14 cellular contexts compared by ENCODE assay signal in the genomic region with DNA sequence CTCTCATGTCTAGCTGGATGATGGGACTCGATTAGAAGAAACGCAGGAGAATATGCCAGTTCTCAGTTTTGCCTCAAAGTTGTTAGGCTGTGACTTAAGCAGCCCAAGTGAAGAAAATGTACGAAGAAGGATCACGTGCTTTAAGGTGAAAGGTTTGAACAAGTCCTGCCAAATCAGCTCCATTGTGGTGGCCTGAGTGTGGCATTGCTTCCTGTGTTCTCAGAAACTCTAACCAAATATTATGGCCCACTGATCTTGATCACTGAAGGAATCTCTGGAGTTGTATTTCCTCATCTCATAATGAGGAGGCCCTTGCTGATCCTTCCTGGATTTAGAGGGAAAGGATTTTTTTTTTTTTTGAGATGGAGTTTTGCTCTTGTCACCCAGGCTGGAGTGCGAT. TPM values are rescaled to one million over a fixed set of nuclear protein-coding genes. Genes with fewer than 3 reads are reported as not detected.
A peak's percentile ranks its signal among the peaks of the same experiment; 100 is the strongest.
DNase-seq lines count a peak whose midpoint lies in the region; ATAC-seq and TF ChIP-seq lines count a peak whose summit lies in the region.
"Had no signal": no experiment of that assay in that cellular context is flagged by ENCODE, and none has a peak within 500 bp of the region (broad histone marks: within the 10 kb centered on the region; RNA-seq: fewer than 3 reads in every experiment).

No MANE protein-coding gene starts in this region.

- POLR2A ChIA-PET in activated CD8-positive, alpha-beta T cell treated with anti-CD3 and anti-CD28 coated beads for 36 hours (lab: Charles Lee), result interaction anchor here (1.3 to 1.9 kb wide), 3 partner anchors 21 to 162 kb away, joined by 4 to 6 read pairs (median 6); no protein-coding TSS in a partner anchor

- no peak for DNase-seq in activated naive CD4-positive, alpha-beta T cell treated with anti-CD3 and anti-CD28 coated beads for 36 hours
- no peak for DNase-seq in activated naive CD4-positive, alpha-beta T cell treated with anti-CD3 and anti-CD28 coated beads, Interleukin-2, amount 50 U/mL, for 16 hours
- no peak for DNase-seq in activated CD8-positive, alpha-beta T cell treated with anti-CD3 and anti-CD28 coated beads for 36 hours
- no peak for DNase-seq in effector memory CD8-positive, alpha-beta T cell
- DNase-seq in NCI-H1092 treated with DMSO at 0.1 percent for 48 hours (lab: John Stamatoyannopoulos, UW) (no peak), mucosa of gallbladder (ENCODE audit: low spot score) (no peak)
- DNase-seq: central memory CD4-positive, alpha-beta T cell; effector CD4-positive, alpha-beta T cell; EL; NCI-H1436 treated with DMSO at 0.1 percent for 48 hours; stimulated activated CD4-positive, alpha-beta T cell treated with anti-CD3 and anti-CD28 coated beads, Interleukin-15, amount 100 ng/mL, for 24 hours had no signal

- no peaks in the 10 kb centered on the region for H3K27me3 Mint-ChIP-seq in activated naive CD4-positive, alpha-beta T cell treated with anti-CD3 and anti-CD28 coated beads for 36 hours (ENCODE audit: low read depth)
- H3K27me3 Mint-ChIP-seq in activated CD8-positive, alpha-beta T cell treated with anti-CD3 and anti-CD28 coated beads for 36 hours, result no peaks in the 10 kb centered on the region
- no peaks in the 10 kb centered on the region for H3K27me3 Mint-ChIP-seq in effector memory CD8-positive, alpha-beta T cell
- no peaks in the 10 kb centered on the region for H3K27me3 Mint-ChIP-seq in stimulated activated memory B cell treated with anti-CD40 and anti-IgM and Interleukin-4, amounts not matched to agents 10 μg/mL and 1 μg/mL and 100 μg/mL, for 72 hours

- ATAC-seq in activated CD8-positive, alpha-beta T cell treated with anti-CD3 and anti-CD28 coated beads for 36 hours, result no peak
- ATAC-seq in effector memory CD8-positive, alpha-beta T cell (replicated peaks), result no peak
- ATAC-seq in stimulated activated memory B cell treated with anti-CD40 and anti-IgM and Interleukin-4, amounts not matched to agents 10 μg/mL and 1 μg/mL and 100 μg/mL, for 72 hours, result no peak
- no peak for ATAC-seq in HG03139 (IDR thresholded peaks at IDR 0.05; ENCODE audit: unreplicated experiment)

- peak overlapping the region; percentile 94 for H3K27ac Mint-ChIP-seq in activated naive CD4-positive, alpha-beta T cell treated with anti-CD3 and anti-CD28 coated beads for 36 hours
- H3K27ac Mint-ChIP-seq in activated CD8-positive, alpha-beta T cell treated with anti-CD3 and anti-CD28 coated beads for 36 hours, result peak overlapping the region; percentile 75
- H3K27ac Mint-ChIP-seq in effector memory CD8-positive, alpha-beta T cell, result peak overlapping the region; percentile 78 to 100
- H3K27ac Mint-ChIP-seq in stimulated activated memory B cell treated with anti-CD40 and anti-IgM and Interleukin-4, amounts not matched to agents 10 μg/mL and 1 μg/mL and 100 μg/mL, for 72 hours, result peak overlapping the region; percentile 27
- H3K27ac Mint-ChIP-seq: nephron had no signal

- peaks cover 55% of the 10 kb centered on the region for H3K4me1 Mint-ChIP-seq in activated naive CD4-positive, alpha-beta T cell treated with anti-CD3 and anti-CD28 coated beads for 36 hours (ENCODE audit: low read depth)
- H3K4me1 Mint-ChIP-seq in activated CD8-positive, alpha-beta T cell treated with anti-CD3 and anti-CD28 coated beads for 36 hours (ENCODE audit: low read depth), result peaks cover 51% of the 10 kb centered on the region
- peaks cover 31 to 52% of the 10 kb centered on the region in 2 donors for H3K4me1 Mint-ChIP-seq in effector memory CD8-positive, alpha-beta T cell (ENCODE audit: low read depth in 2 of 2)
- peaks cover 16% of the 10 kb centered on the region for H3K4me1 Mint-ChIP-seq in stimulated activated memory B cell treated with anti-CD40 and anti-IgM and Interleukin-4, amounts not matched to agents 10 μg/mL and 1 μg/mL and 100 μg/mL, for 72 hours

- CTCF ChIA-PET in activated naive CD4-positive, alpha-beta T cell treated with anti-CD3 and anti-CD28 coated beads for 36 hours (lab: Charles Lee), result interaction anchor here (0.6 to 3.3 kb wide), 9 partner anchors 18 to 600 kb away, joined by 3 to 16 read pairs (median 5); no protein-coding TSS in a partner anchor
- CTCF ChIA-PET in activated CD8-positive, alpha-beta T cell treated with anti-CD3 and anti-CD28 coated beads for 36 hours (lab: Charles Lee), result interaction anchor here (1.0 to 3.6 kb wide), 13 partner anchors 17 to 357 kb away, joined by 3 to 28 read pairs (median 5); no protein-coding TSS in a partner anchor

- H3K4me3 Mint-ChIP-seq in activated naive CD4-positive, alpha-beta T cell treated with anti-CD3 and anti-CD28 coated beads for 36 hours, result no peak overlapping the region
- H3K4me3 Mint-ChIP-seq in activated CD8-positive, alpha-beta T cell treated with anti-CD3 and anti-CD28 coated beads for 36 hours, result no peak overlapping the region
- H3K4me3 Mint-ChIP-seq in effector memory CD8-positive, alpha-beta T cell, result no peak overlapping the region
- H3K4me3 Mint-ChIP-seq in stimulated activated memory B cell treated with anti-CD40 and anti-IgM and Interleukin-4, amounts not matched to agents 10 μg/mL and 1 μg/mL and 100 μg/mL, for 72 hours, result no peak overlapping the region
- H3K4me3 Mint-ChIP-seq: nephron had no signal

- intact Hi-C loops in activated naive CD4-positive, alpha-beta T cell treated with anti-CD3 and anti-CD28 coated beads for 36 hours (cut with micrococcal nuclease), result no loop called here
- intact Hi-C loops in activated CD8-positive, alpha-beta T cell treated with anti-CD3 and anti-CD28 coated beads for 36 hours (cut with micrococcal nuclease), result loop anchor here (5.0 kb wide), 1 partner anchor 41 kb away; no protein-coding TSS in a partner anchor

- no peak for TF ChIP-seq CTCF in activated CD8-positive, alpha-beta T cell treated with anti-CD3 and anti-CD28 coated beads for 36 hours (IDR thresholded peaks at IDR 0.05)

- no peaks in the 10 kb centered on the region for H3K9me3 Mint-ChIP-seq in activated naive CD4-positive, alpha-beta T cell treated with anti-CD3 and anti-CD28 coated beads for 36 hours
- no peaks in the 10 kb centered on the region for H3K9me3 Mint-ChIP-seq in activated CD8-positive, alpha-beta T cell treated with anti-CD3 and anti-CD28 coated beads for 36 hours
- no peaks in the 10 kb centered on the region for H3K9me3 Mint-ChIP-seq in effector memory CD8-positive, alpha-beta T cell
- no peaks in the 10 kb centered on the region for H3K9me3 Mint-ChIP-seq in stimulated activated memory B cell treated with anti-CD40 and anti-IgM and Interleukin-4, amounts not matched to agents 10 μg/mL and 1 μg/mL and 100 μg/mL, for 72 hours
- H3K9me3 Mint-ChIP-seq: nephron had no signal

- H3K36me3 Mint-ChIP-seq in activated naive CD4-positive, alpha-beta T cell treated with anti-CD3 and anti-CD28 coated beads for 36 hours (ENCODE audit: low read depth), result peaks cover 68% of the 10 kb centered on the region
- H3K36me3 Mint-ChIP-seq in activated CD8-positive, alpha-beta T cell treated with anti-CD3 and anti-CD28 coated beads for 36 hours (ENCODE audit: low read depth), result peaks cover 85% of the 10 kb centered on the region
- peaks cover 45% of the 10 kb centered on the region for H3K36me3 Mint-ChIP-seq in effector memory CD8-positive, alpha-beta T cell (ENCODE audit: insufficient read depth)
- peaks cover 60% of the 10 kb centered on the region for H3K36me3 Mint-ChIP-seq in stimulated activated memory B cell treated with anti-CD40 and anti-IgM and Interleukin-4, amounts not matched to agents 10 μg/mL and 1 μg/mL and 100 μg/mL, for 72 hours

RNA-seq across cellular contexts. Expression of a gene that starts 44.0 kb away (rescaled TPM):
- 10 to 100 TPM; 46.4 to 48.0 TPM for total RNA-seq in activated naive CD4-positive, alpha-beta T cell treated with anti-CD3 and anti-CD28 coated beads for 36 hours
- 10 to 100 TPM; 59.6 to 60.5 TPM for total RNA-seq in activated CD8-positive, alpha-beta T cell treated with anti-CD3 and anti-CD28 coated beads for 36 hours
- total RNA-seq in mucosa of gallbladder, result 33.6 TPM

Comparison
In these comparisons a context has a peak if more than half of its experiments do, and no peak if none do; other contexts are left out.
1. H3K27ac Mint-ChIP-seq: peak in every context shown above with its lines; median percentile 94 in activated naive CD4-positive, alpha-beta T cell treated with anti-CD3 and anti-CD28 coated beads for 36 hours; 89 in effector memory CD8-positive, alpha-beta T cell; 75 in activated CD8-positive, alpha-beta T cell treated with anti-CD3 and anti-CD28 coated beads for 36 hours; 27 in stimulated activated memory B cell treated with anti-CD40 and anti-IgM and Interleukin-4, amounts not matched to agents 10 μg/mL and 1 μg/mL and 100 μg/mL, for 72 hours.